Comparison of ENCODE assay signal across 15 cellular contexts in genomic region chr1:232925421-232926202, GRCh38. TPM values are rescaled to one million over a fixed set of nuclear protein-coding genes. Genes with fewer than 3 reads are reported as not detected.
DNase-seq lines count a peak whose midpoint lies in the region; ATAC-seq, FAIRE-seq and TF ChIP-seq lines count a peak whose summit lies in the region.
"Had no signal": no experiment of that assay in that cellular context is flagged by ENCODE, and none has a peak within 500 bp of the region (broad histone marks: within the 10 kb centered on the region; RNA-seq: fewer than 3 reads in every experiment).

No MANE protein-coding gene starts in this region.

- no peaks in the 10 kb centered on the region for H3K9me3 ChIP-seq in A549
- H3K9me3 ChIP-seq in BLaER1 treated with 17β-estradiol and CSF1 and Interleukin-3, amounts not matched to agents 10 nM and 100 nM (replicated peaks in 1 of 11): peaks cover 7 to 34% (median 16%) of the 10 kb centered on the region in 11 experiments; a peak in 20 of 22 replicates
- H3K9me3 ChIP-seq: pancreas had no signal

- H3K9ac ChIP-seq in BLaER1 treated with 17β-estradiol and CSF1 and Interleukin-3, amounts not matched to agents 10 nM and 100 nM: no peak overlapping the region

- ATAC-seq in A549 (no peak), omental fat pad (ENCODE audit: low FRiP score) (no peak)

- no peak overlapping the region for H3K4me2 ChIP-seq in A549
- H3K4me2 ChIP-seq in BLaER1 treated with 17β-estradiol and CSF1 and Interleukin-3, amounts not matched to agents 10 nM and 100 nM: peak overlapping the region in 6 of 11 experiments; percentile 1 to 73 (median 68); a peak in 9 of 22 replicates

- H3K36me3 ChIP-seq in BLaER1 treated with 17β-estradiol and CSF1 and Interleukin-3, amounts not matched to agents 10 nM and 100 nM: no peaks in the 10 kb centered on the region
- H3K36me3 ChIP-seq: pancreas had no signal

- DNase-seq in A549 (ENCODE audit: low read depth in 1 of 2, low spot score in 1 of 2): no peak
- peak; percentile 63 for DNase-seq in NCI-H82 (lab: John Stamatoyannopoulos, UW)
- peak; percentile 27 for DNase-seq in fibroblast of gingiva (ENCODE audit: low read depth)
- no peak for DNase-seq in germinal center (ENCODE audit: low spot score)
- no peak for DNase-seq in omental fat pad (ENCODE audit: low spot score)
- no peak for DNase-seq in NCI-H2227 treated with DMSO at 0.1 percent for 48 hours (lab: John Stamatoyannopoulos, UW)
- no peak for DNase-seq in NCI-H187 treated with DMSO at 0.1 percent for 48 hours (lab: John Stamatoyannopoulos, UW)
- DNase-seq: activated CD4-positive, alpha-beta T cell treated with anti-CD3 and anti-CD28 coated beads, Interleukin-2, amount 50 U/mL, for 4 hours; activated naive CD8-positive, alpha-beta T cell treated with anti-CD3 and anti-CD28 coated beads for 36 hours; AML-193; HCEC 1CT; NCI-H1048; pancreas; stimulated activated CD4-positive, alpha-beta T cell treated with anti-CD3 and anti-CD28 coated beads, Interleukin-2, amount 100 ng/mL, for 48 hours had no signal

- H3K4me3 ChIP-seq in A549: no peak overlapping the region
- H3K4me3 ChIP-seq in BLaER1 treated with 17β-estradiol and CSF1 and Interleukin-3, amounts not matched to agents 10 nM and 100 nM: no peak overlapping the region
- H3K4me3 ChIP-seq: pancreas had no signal

- no peaks in the 10 kb centered on the region for H4K20me1 ChIP-seq in BLaER1 treated with 17β-estradiol and CSF1 and Interleukin-3, amounts not matched to agents 10 nM and 100 nM

- no peak for TF ChIP-seq POLR2A in A549 (IDR thresholded peaks at IDR 0.05; ENCODE audit: low read length)

- no peak for TF ChIP-seq RAD21 in A549 (conservative IDR thresholded peaks at IDR 0.05 in 1 of 2, IDR thresholded peaks at IDR 0.05 in 1 of 2)

- no peaks in the 10 kb centered on the region for H3K4me1 ChIP-seq in A549
- H3K4me1 ChIP-seq in BLaER1 treated with 17β-estradiol and CSF1 and Interleukin-3, amounts not matched to agents 10 nM and 100 nM: peaks cover 5 to 44% (median 23%) of the 10 kb centered on the region in 10 experiments; a peak in 17 of 20 replicates
- H3K4me1 ChIP-seq: pancreas had no signal

- H3K27me3 ChIP-seq in BLaER1 treated with 17β-estradiol and CSF1 and Interleukin-3, amounts not matched to agents 10 nM and 100 nM: no peaks in the 10 kb centered on the region
- H3K27me3 ChIP-seq: pancreas had no signal

- TF ChIP-seq CTCF in A549 (IDR thresholded peaks at IDR 0.05) (no peak), omental fat pad (IDR thresholded peaks at IDR 0.05) (no peak)

- 79% methylated on average over 5 of the region's 5 CpGs for WGBS in A549 (ENCODE audit: missing lambda C conversion rate)

- FAIRE-seq in A549 (lab: Jason Lieb, UNC): peak; percentile 7
- FAIRE-seq: pancreas had no signal

- no peak overlapping the region for H3K27ac ChIP-seq in A549
- H3K27ac ChIP-seq in BLaER1 treated with 17β-estradiol and CSF1 and Interleukin-3, amounts not matched to agents 10 nM and 100 nM: no peak overlapping the region
- H3K27ac ChIP-seq: pancreas had no signal

- TF ChIP-seq EP300 in A549 (IDR thresholded peaks at IDR 0.05): no peak

- POLR2A ChIA-PET in A549 (lab: Yijun Ruan, JAX): no interaction called here

- CTCF ChIA-PET in A549 (lab: Yijun Ruan, JAX): interaction anchor here (0.6 to 0.9 kb wide), 2 partner anchors 27 to 128 kb away, joined by 3 read pairs; no protein-coding TSS in a partner anchor

TF ChIP-seq in A549, 52 proteins besides CTCF, POLR2A, EP300 and RAD21:
- no peak for TF ChIP-seq ZNF302 (CRISPR knock-in tag; IDR thresholded peaks at IDR 0.05)
- TF ChIP-seq RFX5 (IDR thresholded peaks at IDR 0.05): no peak
- TF ChIP-seq TP53 (CRISPR knock-in tag; IDR thresholded peaks at IDR 0.05): no peak
- no peak for TF ChIP-seq BHLHE40 (IDR thresholded peaks at IDR 0.05; ENCODE audit: low read depth, low read length)
- TF ChIP-seq GATA3 (IDR thresholded peaks at IDR 0.05; ENCODE audit: borderline replicate concordance): no peak
- no peak for TF ChIP-seq RCOR1 (IDR thresholded peaks at IDR 0.05; ENCODE audit: low read depth, low read length)
- no peak for TF ChIP-seq HMGXB4 (CRISPR knock-in tag; IDR thresholded peaks at IDR 0.05; ENCODE audit: borderline replicate concordance)
- no peak for TF ChIP-seq REST (IDR thresholded peaks at IDR 0.05)
- no peak for TF ChIP-seq CEBPB (IDR thresholded peaks at IDR 0.05)
- no peak for TF ChIP-seq EHMT2 (IDR thresholded peaks at IDR 0.05; ENCODE audit: low read depth)
- TF ChIP-seq KDM1A (IDR thresholded peaks at IDR 0.05; ENCODE audit: low read depth): no peak

RNA-seq across cellular contexts. Expression of gene NTPCR, which starts 24.8 kb away (rescaled TPM):
- 65.1 and 83.6 TPM in 2 replicates for polyA plus RNA-seq in A549 (2011; rRNA removed)
- polyA plus RNA-seq in A549 (2012; cell fraction: cytosol; rRNA removed): 30.3 and 30.9 TPM in 2 replicates
- 11.4 and 16.0 TPM in 2 replicates for polyA plus RNA-seq in A549 (2012; cell fraction: nucleus; rRNA removed)
- polyA plus RNA-seq in A549 (2017; fragmentation: RNase III; extraction: RNeasy Plus Mini Kit Qiagen cat#74134 plus additional on column Dnase treatment): 68.8 to 76.9 TPM (median 69.9 TPM) in 3 replicates
- 18.4 and 26.3 TPM in 2 replicates for polyA minus RNA-seq in A549 (2011; rRNA and poly(A)+ RNA removed)
- 10 to 100 TPM; 18.5 to 32.9 (median 25.1) TPM for total RNA-seq in omental fat pad

Comparison
In these comparisons a context has a peak if more than half of its experiments do, and no peak if none do; other contexts are left out.
1. DNase-seq: peak in NCI-H82 (single experiment) and fibroblast of gingiva (single experiment); none in A549 (0 of 2), germinal center (single experiment), omental fat pad (single experiment), NCI-H2227 treated with DMSO at 0.1 percent for 48 hours (single experiment) and NCI-H187 treated with DMSO at 0.1 percent for 48 hours (single experiment).